8 cellular contexts compared by ENCODE assay signal in the genomic region with DNA sequence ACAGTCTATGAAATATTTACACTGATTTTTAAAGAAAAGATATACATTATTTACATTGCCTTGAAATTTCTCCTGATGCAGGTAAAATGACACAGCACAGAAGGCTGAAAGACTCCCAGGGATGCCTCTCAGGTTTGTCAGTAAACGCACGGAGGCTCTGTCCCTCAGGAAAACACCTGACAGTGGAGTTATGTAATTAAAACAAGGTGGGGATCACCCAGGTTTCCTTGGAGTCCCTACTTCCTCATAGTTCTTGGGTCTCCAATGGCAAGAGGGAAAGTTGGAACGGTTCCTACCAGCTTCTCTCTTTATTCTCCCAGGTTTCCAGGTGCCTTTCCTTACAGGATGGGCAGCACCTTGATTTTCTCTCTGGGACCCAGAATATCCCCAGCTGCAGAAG.
"Had no signal": no experiment of that assay in that cellular context is flagged by ENCODE, and none has a peak within 500 bp of the region (broad histone marks: within the 10 kb centered on the region; RNA-seq: fewer than 3 reads in every experiment).

No MANE protein-coding gene starts in this region.

- ATAC-seq: GM23338 had no signal

- H3K4me3 ChIP-seq: GM23338 had no signal

- FAIRE-seq: H1, H54, HTR-8/SVneo had no signal

- H2AFZ ChIP-seq: GM23338 had no signal

- H3K27ac ChIP-seq: HL-60 had no signal

- H3K4me2 ChIP-seq: GM23338 had no signal

- DNase-seq: H9, HCEC 1CT, KBM-7 had no signal
